In the genomic region with DNA sequence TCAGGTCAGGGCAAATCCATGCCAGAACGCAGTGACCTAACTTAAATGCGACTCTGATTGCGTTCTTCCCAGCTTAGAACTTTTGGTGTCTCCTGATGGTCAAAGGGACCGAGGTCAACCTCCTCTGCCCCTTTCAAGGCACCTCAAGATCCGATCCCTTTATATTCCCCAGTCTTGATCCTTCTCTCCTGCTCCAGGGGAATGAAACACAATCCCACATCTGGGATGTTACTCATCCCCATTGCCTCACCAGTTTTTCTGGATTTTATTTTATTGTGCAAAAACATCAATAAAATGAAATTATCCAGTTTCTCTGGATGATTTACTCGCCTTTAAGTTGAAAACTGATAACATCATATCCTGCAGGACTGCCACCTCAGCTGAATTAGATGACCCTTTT, we compare ENCODE assay signal across 11 cellular contexts. TPM values are rescaled to one million over a fixed set of nuclear protein-coding genes. Genes with fewer than 3 reads are reported as not detected.
A peak's percentile ranks its signal among the peaks of the same experiment; 100 is the strongest.
DNase-seq lines count a peak whose midpoint lies in the region; ATAC-seq and TF ChIP-seq lines count a peak whose summit lies in the region.
"Had no signal": no experiment of that assay in that cellular context is flagged by ENCODE, and none has a peak within 500 bp of the region (broad histone marks: within the 10 kb centered on the region; RNA-seq: fewer than 3 reads in every experiment).

No MANE protein-coding gene starts in this region.

- H3K27ac Mint-ChIP-seq in Calu3 (ENCODE audit: unreplicated experiment), result peak overlapping the region; percentile 6
- H3K27ac Mint-ChIP-seq in T-helper 17 cell, result no peak overlapping the region

- no peaks in the 10 kb centered on the region for H3K27me3 ChIP-seq in fibroblast of lung (ENCODE audit: control insufficient read depth, insufficient read depth, low read length)
- H3K27me3 ChIP-seq in osteoblast (ENCODE audit: insufficient read depth, low read length), result no peaks in the 10 kb centered on the region
- H3K27me3 ChIP-seq in left lung, result peaks cover 0 to 16% of the 10 kb centered on the region in 2 donors

- peaks cover 19% of the 10 kb centered on the region for H3K4me1 Mint-ChIP-seq in Calu3 (ENCODE audit: low read depth, unreplicated experiment)
- peaks cover 12% of the 10 kb centered on the region for H3K4me1 Mint-ChIP-seq in T-helper 17 cell

- ATAC-seq in T-helper 17 cell (no peak), GM18873 (IDR thresholded peaks at IDR 0.05; ENCODE audit: low FRiP score, unreplicated experiment) (no peak), HG02852 (IDR thresholded peaks at IDR 0.05; ENCODE audit: unreplicated experiment) (no peak), left lung (no peak)

- H3K4me2 ChIP-seq in fibroblast of lung (ENCODE audit: extremely low read depth, insufficient read depth, low read length) (peak overlapping the region; percentile 55), osteoblast (ENCODE audit: insufficient read depth, low read length) (peak overlapping the region; percentile 91)

- no peak overlapping the region for H3K9ac ChIP-seq in fibroblast of lung (ENCODE audit: insufficient read depth, low read length)

- TF ChIP-seq CTCF in Calu3 (IDR thresholded peaks at IDR 0.05; ENCODE audit: unreplicated experiment) (no peak), fibroblast of lung (conservative IDR thresholded peaks at IDR 0.05 in 1 of 2, IDR thresholded peaks at IDR 0.05 in 1 of 2; ENCODE audit: low read depth in 1 of 2, low read length in 2 of 2) (no peak), osteoblast (IDR thresholded peaks at IDR 0.05; ENCODE audit: extremely low read depth, low read depth, low read length) (no peak), left lung (IDR thresholded peaks at IDR 0.05) (no peak)

- no peaks in the 10 kb centered on the region for H3K36me3 ChIP-seq in fibroblast of lung (ENCODE audit: control insufficient read depth, insufficient read depth, low read length)
- no peaks in the 10 kb centered on the region for H3K36me3 ChIP-seq in osteoblast (ENCODE audit: insufficient read depth, low read length)
- no peaks in the 10 kb centered on the region for H3K36me3 ChIP-seq in left lung

- H3K27ac ChIP-seq in fibroblast of lung (ENCODE audit: insufficient read depth, low read length) (no peak overlapping the region), osteoblast (ENCODE audit: low read depth, low read length) (no peak overlapping the region), left lung (no peak overlapping the region)
- H3K27ac ChIP-seq: RWPE1 had no signal

- H3K27me3 Mint-ChIP-seq in Calu3 (ENCODE audit: unreplicated experiment) (no peaks in the 10 kb centered on the region), T-helper 17 cell (peaks cover 29% of the 10 kb centered on the region)

- H3K4me3 Mint-ChIP-seq in Calu3 (ENCODE audit: low read depth, unreplicated experiment) (peak overlapping the region; percentile 66), T-helper 17 cell (peak overlapping the region; percentile 76)

- intact Hi-C loops in Calu3 (cut with micrococcal nuclease; ENCODE audit: unreplicated experiment), result no loop called here
- intact Hi-C loops in left lung (cut with DNase I), result no loop called here

- CTCF ChIA-PET in Calu3 (lab: Charles Lee), result no interaction called here

- peaks cover 8% of the 10 kb centered on the region for H3K36me3 Mint-ChIP-seq in Calu3 (ENCODE audit: insufficient read depth, unreplicated experiment)
- no peaks in the 10 kb centered on the region for H3K36me3 Mint-ChIP-seq in T-helper 17 cell (ENCODE audit: low read depth)

- H2AFZ ChIP-seq in fibroblast of lung (ENCODE audit: low read length) (peak overlapping the region; percentile 82), osteoblast (ENCODE audit: low read length) (peak overlapping the region; percentile 97)

- H3K4me1 ChIP-seq in fibroblast of lung (ENCODE audit: control insufficient read depth, extremely low read depth, insufficient read depth, low read length) (no peaks in the 10 kb centered on the region), osteoblast (ENCODE audit: insufficient read depth, low read length) (peaks cover 11% of the 10 kb centered on the region), left lung (peaks cover 4 to 21% of the 10 kb centered on the region in 2 donors)

- no peaks in the 10 kb centered on the region for H3K9me3 Mint-ChIP-seq in Calu3 (ENCODE audit: low read depth, unreplicated experiment)

- H4K20me1 ChIP-seq in fibroblast of lung (ENCODE audit: control insufficient read depth, extremely low read depth, insufficient read depth, low read length) (no peaks in the 10 kb centered on the region), osteoblast (ENCODE audit: insufficient read depth, low read length) (no peaks in the 10 kb centered on the region)

- no peak overlapping the region for H3K4me3 ChIP-seq in fibroblast of lung (replicated peaks in 1 of 4; ENCODE audit: control extremely low read depth in 1 of 4, insufficient read depth in 1 of 4, low read depth in 3 of 4, low read length in 4 of 4)
- peak overlapping the region; percentile 76 for H3K4me3 ChIP-seq in osteoblast (ENCODE audit: insufficient read depth, low read length)
- no peak overlapping the region for H3K4me3 ChIP-seq in left lung

- BruUV-seq in Calu3 (replicated peaks; lab: Mats Ljungman, UMichigan), result no TSS peak

- H3K9me3 ChIP-seq in T-helper 17 cell (ENCODE audit: control insufficient read depth, low read length, poor library complexity, severe bottlenecking), result no peaks in the 10 kb centered on the region
- H3K9me3 ChIP-seq in fibroblast of lung (ENCODE audit: control insufficient read depth, insufficient read depth, low read depth, low read length), result no peaks in the 10 kb centered on the region
- no peaks in the 10 kb centered on the region for H3K9me3 ChIP-seq in osteoblast (ENCODE audit: low read depth, low read length)
- H3K9me3 ChIP-seq in left lung, result no peaks in the 10 kb centered on the region

- no peaks in the 10 kb centered on the region for H3K79me2 ChIP-seq in fibroblast of lung (ENCODE audit: control insufficient read depth, insufficient read depth, low read length)
- no peaks in the 10 kb centered on the region for H3K79me2 ChIP-seq in osteoblast (ENCODE audit: insufficient read depth, low read length)

- DNase-seq in Calu3 (no peak), T-helper 17 cell (no peak), fibroblast of lung (ENCODE audit: low read depth in 2 of 2) (no peak), osteoblast (ENCODE audit: insufficient read length, low spot score, missing footprints) (no peak), left lung (no peak), SHP77 (lab: John Stamatoyannopoulos, UW) (no peak)
- DNase-seq: KBM-7; stimulated activated CD4-positive, alpha-beta T cell treated with anti-CD3 and anti-CD28 coated beads, Interleukin-4, amount 100 ng/mL, for 4 hours had no signal

RNA-seq across cellular contexts. Expression of a gene that starts 43.9 kb away (rescaled TPM):
- total RNA-seq in Calu3 (2022), result 4.2 and 4.5 TPM in 2 replicates
- 1 to 10 TPM; 1.1 to 2.4 TPM for total RNA-seq in T-helper 17 cell
- 4.4 and 5.6 TPM in 2 replicates for total RNA-seq in fibroblast of lung
- 2.4 and 2.5 TPM in 2 replicates for polyA plus RNA-seq in fibroblast of lung
- polyA plus RNA-seq in fibroblast of lung (2012), result 1.5 and 1.8 TPM in 2 replicates
- polyA minus RNA-seq in fibroblast of lung (ENCODE audit: low replicate concordance), result 0.35 and 0.59 TPM in 2 replicates
- total RNA-seq in osteoblast, result 6.9 and 7.1 TPM in 2 replicates
- total RNA-seq in left lung, result 1 to 10 TPM; 5.1 to 8.0 TPM
